10 cellular contexts compared by ENCODE assay signal in genomic region chr3:68032219-68032618, GRCh38.
"Had no signal": no experiment of that assay in that cellular context is flagged by ENCODE, and none has a peak within 500 bp of the region (broad histone marks: within the 10 kb centered on the region; RNA-seq: fewer than 3 reads in every experiment).

No MANE protein-coding gene starts in this region.

- H3K27ac Mint-ChIP-seq: HFFc6, IgD-negative memory B cell had no signal

- H3K4me3 Mint-ChIP-seq: HFFc6, IgD-negative memory B cell had no signal

- H3K9me3 ChIP-seq: HAP-1 had no signal

- DNase-seq: GM23248, GOT3, HFFc6, KBM-7 had no signal

- H2AFZ ChIP-seq: GM23248 had no signal

- H3K4me3 ChIP-seq: GM23248, HAP-1 had no signal

- H3K4me1 ChIP-seq: HAP-1 had no signal

- H3K36me3 Mint-ChIP-seq: IgD-negative memory B cell had no signal

- H3K9me3 Mint-ChIP-seq: IgD-negative memory B cell had no signal

- H3K4me1 Mint-ChIP-seq: IgD-negative memory B cell had no signal

- FAIRE-seq: H54, HepG2 had no signal

- H3K36me3 ChIP-seq: HAP-1 had no signal

- H3K9ac ChIP-seq: GM23248 had no signal

- H3K27ac ChIP-seq: GM23248, HL-60 had no signal

- ATAC-seq: HCT116, HepG2 had no signal
